28 cellular contexts compared by ENCODE assay signal in the genomic region with DNA sequence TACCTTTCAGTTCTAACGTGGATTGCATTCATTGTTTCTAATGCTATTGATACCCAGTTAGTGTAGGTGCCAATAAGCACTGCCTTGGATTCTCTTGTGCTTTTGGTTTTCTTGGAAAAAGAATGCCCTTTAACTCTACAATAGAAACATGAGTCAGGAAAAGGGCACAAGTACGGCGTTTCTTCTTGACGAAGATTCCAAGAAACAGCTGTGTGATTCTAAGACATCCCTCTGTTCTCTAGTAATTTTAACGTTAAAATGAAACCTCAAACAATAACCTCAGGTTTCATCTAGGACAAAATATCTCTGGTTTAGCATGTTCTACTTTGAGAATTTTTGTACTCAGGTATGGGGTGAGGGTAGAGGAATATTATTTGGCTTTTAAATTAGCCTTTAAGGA.
"Had no signal": no experiment of that assay in that cellular context is flagged by ENCODE, and none has a peak within 500 bp of the region (broad histone marks: within the 10 kb centered on the region; RNA-seq: fewer than 3 reads in every experiment).

No MANE protein-coding gene starts in this region.

- H3K36me3 ChIP-seq: adrenal gland, colonic mucosa, esophagus squamous epithelium, gastroesophageal sphincter had no signal

- H3K4me1 ChIP-seq: adrenal gland, body of pancreas, colonic mucosa, esophagus squamous epithelium, gastroesophageal sphincter had no signal

- H3K9me3 ChIP-seq: adrenal gland, body of pancreas, colonic mucosa, esophagus squamous epithelium, gastroesophageal sphincter had no signal

- H3K4me3 ChIP-seq: adrenal gland, body of pancreas, colonic mucosa, esophagus squamous epithelium, gastroesophageal sphincter had no signal

- ATAC-seq: activated CD8-positive, alpha-beta memory T cell treated with anti-CD3 and anti-CD28 coated beads, Interleukin-2, amount 10 ng/mL, durations not matched to agents 7 days and 5 days; activated CD8-positive, alpha-beta T cell treated with anti-CD3 and anti-CD28 coated beads, Interleukin-2, amount 10 ng/mL, durations not matched to agents 7 days and 5 days; activated naive CD8-positive, alpha-beta T cell treated with anti-CD3 and anti-CD28 coated beads, Interleukin-2, amount 50 U/mL, for 24 hours; body of pancreas; gastroesophageal sphincter; WTC11 had no signal

- H3K27ac ChIP-seq: adrenal gland, body of pancreas, colonic mucosa, epithelial cell of prostate, esophagus squamous epithelium, gastroesophageal sphincter, VCaP had no signal

- DNase-seq: activated CD4-positive, alpha-beta memory T cell treated with anti-CD3 and anti-CD28 coated beads for 36 hours; activated CD4-positive, alpha-beta T cell treated with anti-CD3 and anti-CD28 coated beads for 48 hours; activated CD4-positive, alpha-beta T cell treated with anti-CD3 and anti-CD28 coated beads, Interleukin-2, amount 50 U/mL, for 1 hour; activated CD8-positive, alpha-beta memory T cell treated with anti-CD3 and anti-CD28 coated beads, Interleukin-2, amount 10 ng/mL, durations not matched to agents 7 days and 5 days; activated CD8-positive, alpha-beta memory T cell treated with anti-CD3 and anti-CD28 coated beads, Interleukin-2, amount 50 U/mL, for 4 hours; activated CD8-positive, alpha-beta T cell treated with anti-CD3 and anti-CD28 coated beads, Interleukin-2, amount 10 ng/mL, durations not matched to agents 7 days and 5 days; activated effector memory CD4-positive, alpha-beta T cell treated with anti-CD3 and anti-CD28 coated beads, Interleukin-2, amount 50 U/mL, for 16 hours; activated naive CD4-positive, alpha-beta T cell treated with anti-CD3 and anti-CD28 coated beads for 36 hours; activated naive CD8-positive, alpha-beta T cell treated with anti-CD3 and anti-CD28 coated beads for 36 hours; activated naive CD8-positive, alpha-beta T cell treated with anti-CD3 and anti-CD28 coated beads, Interleukin-2, amount 50 U/mL, for 24 hours; activated T-cell treated with anti-CD3 and anti-CD28 coated beads, Interleukin-2, amount 50 U/mL, for 1 hour; activated T-cell treated with anti-CD3 and anti-CD28 coated beads, Interleukin-2, amount 50 U/mL, for 48 hours; adrenal gland; amygdala; aorta; body of pancreas; central memory CD4-positive, alpha-beta T cell; cerebellar nuclear complex; colonic mucosa; effector CD8-positive, alpha-beta T cell; esophagus squamous epithelium; foreskin melanocyte; head of caudate nucleus; T-helper 2 cell had no signal

- H3K27me3 ChIP-seq: adrenal gland, body of pancreas, colonic mucosa, esophagus squamous epithelium, gastroesophageal sphincter had no signal
